Comparison of ENCODE assay signal across 22 cellular contexts in the genomic region with DNA sequence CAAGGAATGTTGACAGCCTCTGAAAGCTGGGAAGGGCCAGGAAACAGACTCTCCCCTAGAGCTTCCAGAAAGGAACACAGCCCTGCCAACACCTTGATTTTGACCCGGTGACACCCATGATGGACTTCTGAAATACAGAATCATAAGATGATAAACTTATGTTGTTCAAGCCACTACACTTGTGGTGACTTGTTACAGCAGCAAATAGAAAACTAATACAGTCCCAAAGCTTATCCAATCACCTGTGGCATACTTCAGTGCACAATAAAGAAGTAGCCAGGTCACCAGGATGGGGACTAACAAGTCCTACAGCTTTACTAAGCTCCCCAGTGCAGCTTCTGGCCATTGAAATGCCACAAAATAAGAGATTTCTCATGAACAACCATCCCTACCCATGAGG. TPM values are rescaled to one million over a fixed set of nuclear protein-coding genes. Genes with fewer than 3 reads are reported as not detected.
DNase-seq lines count a peak whose midpoint lies in the region; ATAC-seq and TF ChIP-seq lines count a peak whose summit lies in the region.
"Had no signal": no experiment of that assay in that cellular context is flagged by ENCODE, and none has a peak within 500 bp of the region (broad histone marks: within the 10 kb centered on the region; RNA-seq: fewer than 3 reads in every experiment).

No MANE protein-coding gene starts in this region.

- intact Hi-C loops in spleen (cut with DNase I; ENCODE audit: low total_unique reads) = no loop called here

- H3K27me3 ChIP-seq in KMS-11 (ENCODE audit: insufficient read depth, low read depth) (no peaks in the 10 kb centered on the region), RWPE2 (ENCODE audit: insufficient read depth, poor library complexity, severe bottlenecking) (no peaks in the 10 kb centered on the region), esophagus (ENCODE audit: control insufficient read depth in 1 of 2, insufficient read depth in 2 of 2, low read length in 2 of 2) (no peaks in the 10 kb centered on the region), spleen (replicated peaks in 1 of 7) (no peaks in the 10 kb centered on the region)
- H3K27me3 ChIP-seq: BE2C had no signal

- WGBS in esophagus, 2 donors = 77 to 90% methylated on average over 1 of the region's 1 CpG
- 62 to 79% (median 73%) methylated on average over 1 of the region's 1 CpG for WGBS in spleen, 5 donors

- no peak overlapping the region for H3K4me3 ChIP-seq in KMS-11 (IDR thresholded peaks at IDR 0.05; ENCODE audit: insufficient read depth, low read depth, low read length)
- H3K4me3 ChIP-seq in RWPE2 (ENCODE audit: severe bottlenecking) = no peak overlapping the region
- no peak overlapping the region for H3K4me3 ChIP-seq in esophagus (ENCODE audit: low read depth in 1 of 2, low read length in 2 of 2)
- H3K4me3 ChIP-seq in spleen = no peak overlapping the region
- H3K4me3 ChIP-seq: A549; BLaER1 treated with 17β-estradiol and CSF1 and Interleukin-3, amounts not matched to agents 10 nM and 100 nM; GM23338 had no signal

- H3K36me3 ChIP-seq in KMS-11 (ENCODE audit: insufficient read depth) (peaks cover 20% of the 10 kb centered on the region; the same call in 1 of the 2 replicates), RWPE2 (ENCODE audit: low read depth) (peaks cover 33% of the 10 kb centered on the region), esophagus (ENCODE audit: control insufficient read depth in 2 of 2, insufficient read depth in 2 of 2, low read length in 1 of 2) (peaks cover 0 to 4% of the 10 kb centered on the region in 2 donors), spleen (peaks cover 0 to 42% (median 10%) of the 10 kb centered on the region in 6 donors)

- H3K9ac ChIP-seq in KMS-11 = no peak overlapping the region
- H3K9ac ChIP-seq: BLaER1 treated with 17β-estradiol and CSF1 and Interleukin-3, amounts not matched to agents 10 nM and 100 nM had no signal

- ATAC-seq in RWPE2 (ENCODE audit: low read depth) = no peak
- ATAC-seq: A549, GM23338, HCT116 had no signal

- no peak overlapping the region for H2AFZ ChIP-seq in KMS-11 (ENCODE audit: low read depth)
- H2AFZ ChIP-seq: GM23338 had no signal

- H3K27ac ChIP-seq in KMS-11 (peak overlapping the region; percentile 32; the same call in 1 of the 2 replicates), RWPE2 (ENCODE audit: poor library complexity, severe bottlenecking) (peak overlapping the region; percentile 74), esophagus (ENCODE audit: low read depth in 2 of 2, low read length in 1 of 2) (peak overlapping the region; percentile 45 to 76), spleen (peak overlapping the region in 6 of 8 donors; percentile 55 to 75 (median 68))
- H3K27ac ChIP-seq: A549; BLaER1 treated with 17β-estradiol and CSF1 and Interleukin-3, amounts not matched to agents 10 nM and 100 nM had no signal

- TF ChIP-seq CTCF in KMS-11 (conservative IDR thresholded peaks at IDR 0.05; ENCODE audit: low read depth, low read length) (no peak), RWPE2 (IDR thresholded peaks at IDR 0.05; ENCODE audit: poor library complexity, severe bottlenecking) (no peak), spleen (IDR thresholded peaks at IDR 0.05 in 8 of 11, conservative IDR thresholded peaks at IDR 0.05 in 3 of 11) (no peak)

- DNase-seq in RWPE2 (ENCODE audit: low spot score) (no peak), spleen (no peak), UCSD-AML1 (lab: John Stamatoyannopoulos, UW; ENCODE audit: unreplicated experiment) (no peak), mesenteric fat pad (ENCODE audit: low spot score) (no peak)
- no peak for DNase-seq in stimulated activated CD4-positive, alpha-beta T cell treated with anti-CD3 and anti-CD28 coated beads, Interleukin-1b, Interleukin-23, amount 100 ng/mL, for 48 hours
- DNase-seq: 8988T; ACHN; AML-193; BE2C; CD4-positive, alpha-beta T cell; CD8-positive, alpha-beta memory T cell; DMS 273 treated with DMSO at 0.1 percent for 48 hours; DMS79; EL; GDM1; H9 had no signal

- TF ChIP-seq POLR2A in spleen (IDR thresholded peaks at IDR 0.05) = no peak

- H3K9me3 ChIP-seq in RWPE2 (ENCODE audit: severe bottlenecking) = no peaks in the 10 kb centered on the region
- no peaks in the 10 kb centered on the region for H3K9me3 ChIP-seq in esophagus (ENCODE audit: control insufficient read depth in 2 of 2, insufficient read depth in 1 of 2, low read depth in 1 of 2, low read length in 1 of 2)
- peaks cover 0 to 5% (median 0%) of the 10 kb centered on the region in 8 donors for H3K9me3 ChIP-seq in spleen
- H3K9me3 ChIP-seq: A549, BE2C had no signal

- H4K20me1 ChIP-seq in KMS-11 (ENCODE audit: insufficient read depth) = no peaks in the 10 kb centered on the region
- H4K20me1 ChIP-seq: BLaER1 treated with 17β-estradiol and CSF1 and Interleukin-3, amounts not matched to agents 10 nM and 100 nM had no signal

- peaks cover 63% of the 10 kb centered on the region for H3K79me2 ChIP-seq in KMS-11 (ENCODE audit: insufficient read depth, low read depth)

- peaks cover 84% of the 10 kb centered on the region for H3K4me1 ChIP-seq in KMS-11 (ENCODE audit: low read depth, poor library complexity, severe bottlenecking)
- peaks cover 37% of the 10 kb centered on the region for H3K4me1 ChIP-seq in RWPE2 (ENCODE audit: insufficient read depth, poor library complexity, severe bottlenecking)
- H3K4me1 ChIP-seq in esophagus (ENCODE audit: control insufficient read depth in 2 of 2, insufficient read depth in 2 of 2, low read length in 1 of 2) = peaks cover 3 to 9% of the 10 kb centered on the region in 2 donors
- peaks cover 0 to 38% (median 10%) of the 10 kb centered on the region in 6 donors for H3K4me1 ChIP-seq in spleen

- 0 out of 2 replicates have a peak overlapping the region, but pooled peaks have one; percentile 17 for H3K4me2 ChIP-seq in KMS-11
- H3K4me2 ChIP-seq: A549; BLaER1 treated with 17β-estradiol and CSF1 and Interleukin-3, amounts not matched to agents 10 nM and 100 nM; GM23338 had no signal

RNA-seq across cellular contexts. Expression of a gene that starts 5.4 kb away (rescaled TPM):
- polyA plus RNA-seq in esophagus = 10 to 100 TPM in 1 of 2 donors, 1 to 10 TPM in 1; 8.5 to 20.4 TPM
- total RNA-seq in spleen = 100 to 1,000 TPM in 6 of 7 donors, 10 to 100 TPM in 1; 84.6 to 236 (median 190) TPM
- polyA plus RNA-seq in spleen = 10 to 100 TPM in 1 of 3 donors, 1 to 10 TPM in 2; 3.5 to 13.0 (median 4.7) TPM
- 20.8 TPM for total RNA-seq in mesenteric fat pad
- total RNA-seq: CD4-positive, alpha-beta T cell had no signal
- polyA plus RNA-seq: CD8-positive, alpha-beta memory T cell had no signal
